Comparison of ENCODE assay signal across 9 cellular contexts in the genomic region with DNA sequence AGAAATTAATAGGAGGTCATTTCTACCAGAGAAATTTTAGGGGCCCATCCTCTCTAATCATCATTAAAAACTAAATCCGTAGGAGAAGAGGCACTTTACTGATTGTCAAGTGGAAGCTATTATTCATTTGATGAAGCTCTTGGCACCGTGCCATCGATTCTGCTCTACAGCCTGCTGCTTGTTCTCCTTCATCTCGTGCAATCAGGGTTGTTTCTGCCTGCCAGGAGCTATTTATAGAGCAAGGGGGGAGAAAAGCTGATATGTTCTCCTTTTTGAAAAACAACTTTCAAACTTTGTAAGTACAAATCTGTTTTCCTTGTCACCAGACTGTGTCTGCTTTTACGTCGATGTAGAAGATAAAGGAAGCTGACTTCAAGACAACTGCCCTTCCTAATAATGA.
DNase-seq lines count a peak whose midpoint lies in the region; TF ChIP-seq lines count a peak whose summit lies in the region.
"Had no signal": no experiment of that assay in that cellular context is flagged by ENCODE, and none has a peak within 500 bp of the region (broad histone marks: within the 10 kb centered on the region; RNA-seq: fewer than 3 reads in every experiment).

No MANE protein-coding gene starts in this region.

- H3K27me3 ChIP-seq in GM23248 (replicated peaks; ENCODE audit: insufficient read depth) (no peaks in the 10 kb centered on the region), esophagus muscularis mucosa (no peaks in the 10 kb centered on the region)

- no peak for TF ChIP-seq POLR2A in esophagus muscularis mucosa (IDR thresholded peaks at IDR 0.05; ENCODE audit: low read depth)

- H3K27ac ChIP-seq in GM23248 (no peak overlapping the region), esophagus muscularis mucosa (replicated peaks in 1 of 4) (no peak overlapping the region)

- no peaks in the 10 kb centered on the region for H3F3A ChIP-seq in GM23248 (ENCODE audit: insufficient read depth)

- H3K4me2 ChIP-seq in GM23248 (ENCODE audit: unreplicated experiment): no peak overlapping the region
- H3K4me2 ChIP-seq: GM23338 had no signal

- WGBS in GM23248 (ENCODE audit: low coverage in 1 of 2, low lambda C conversion rate in 2 of 2, missing lambda C conversion rate in 2 of 2), 2 experiments: 12 to 17% methylated on average over 6 of the region's 6 CpGs
- WGBS in esophagus muscularis mucosa: 16% methylated on average over 6 of the region's 6 CpGs

- H3K4me1 ChIP-seq in GM23248 (ENCODE audit: insufficient read depth): no peaks in the 10 kb centered on the region
- no peaks in the 10 kb centered on the region for H3K4me1 ChIP-seq in esophagus muscularis mucosa

- H3K9me3 ChIP-seq in GM23248 (ENCODE audit: low read depth) (no peaks in the 10 kb centered on the region), esophagus muscularis mucosa (no peaks in the 10 kb centered on the region)
- H3K9me3 ChIP-seq: mucosa of descending colon had no signal

- H3K9me2 ChIP-seq in GM23248 (ENCODE audit: insufficient read depth): no peaks in the 10 kb centered on the region

- DNase-seq in GM23248 (peak; percentile 8), NCI-H187 treated with DMSO at 0.1 percent for 48 hours (lab: John Stamatoyannopoulos, UW) (peak; percentile 81), SW480 (ENCODE audit: low spot score) (peak; percentile 9), putamen (ENCODE audit: low spot score) (peak; percentile 9), esophagus muscularis mucosa (ENCODE audit: extremely low spot score) (no peak), posterior vena cava (ENCODE audit: low spot score) (no peak)
- no peak for DNase-seq in effector CD8-positive, alpha-beta T cell (lab: John Stamatoyannopoulos, UW)

- H4K20me1 ChIP-seq in GM23248 (ENCODE audit: insufficient read depth): no peaks in the 10 kb centered on the region

- no peak for TF ChIP-seq CTCF in esophagus muscularis mucosa (IDR thresholded peaks at IDR 0.05)

- H3K4me3 ChIP-seq in GM23248: no peak overlapping the region
- H3K4me3 ChIP-seq in esophagus muscularis mucosa: no peak overlapping the region
- H3K4me3 ChIP-seq: GM23338, mucosa of descending colon had no signal

- H2AFZ ChIP-seq in GM23248: no peak overlapping the region
- H2AFZ ChIP-seq: GM23338 had no signal

- H3K36me3 ChIP-seq in GM23248 (ENCODE audit: low read depth) (no peaks in the 10 kb centered on the region), esophagus muscularis mucosa (no peaks in the 10 kb centered on the region)

- H3K9ac ChIP-seq in GM23248: no peak overlapping the region

- in situ Hi-C loops in GM23248 (cut with MboI): no loop called here

- no peaks in the 10 kb centered on the region for H3K79me2 ChIP-seq in GM23248 (ENCODE audit: insufficient read depth)

- intact Hi-C loops in esophagus muscularis mucosa (cut with DNase I) (no loop called here), posterior vena cava (cut with DNase I) (no loop called here)

- no peak for TF ChIP-seq EP300 in esophagus muscularis mucosa (IDR thresholded peaks at IDR 0.05)

Comparison
In these comparisons a context has a peak if more than half of its experiments do, and no peak if none do; other contexts are left out.
1. DNase-seq: peak in GM23248 (single experiment), NCI-H187 treated with DMSO at 0.1 percent for 48 hours (single experiment), SW480 (single experiment) and putamen (single experiment); none in esophagus muscularis mucosa (single experiment), effector CD8-positive, alpha-beta T cell (single experiment) and posterior vena cava (single experiment).